ENCODE assay signal across 8 cellular contexts in the genomic region with DNA sequence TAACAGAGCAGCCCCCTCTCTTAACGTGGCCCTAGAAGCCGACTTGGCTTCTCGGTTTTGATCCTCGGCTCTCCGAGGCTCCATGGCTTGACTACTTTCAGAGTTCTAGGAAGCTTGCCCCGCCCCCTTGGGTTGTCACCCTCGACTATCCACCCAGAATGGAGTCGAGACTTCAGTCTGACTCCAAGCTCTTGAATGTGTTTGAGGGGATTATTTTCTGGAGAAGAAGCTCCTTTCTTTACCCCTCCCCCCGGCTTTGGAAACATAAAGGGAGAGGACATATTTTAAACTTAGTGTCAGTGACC. TPM values are rescaled to one million over a fixed set of nuclear protein-coding genes. Genes with fewer than 3 reads are reported as not detected.
DNase-seq lines count a peak whose midpoint lies in the region; ATAC-seq, FAIRE-seq and TF ChIP-seq lines count a peak whose summit lies in the region.

No MANE protein-coding gene starts in this region.

- dilution Hi-C loops in keratinocyte (cut with MboI; ENCODE audit: extremely low pct_ligation_motif_present, low sequenced_read_pairs): no loop called here

- H3K4me2 ChIP-seq in BLaER1 treated with 17β-estradiol and CSF1 and Interleukin-3, amounts not matched to agents 10 nM and 100 nM: peak overlapping the region; percentile 86 to 98 (median 94)
- peak overlapping the region; percentile 100 for H3K4me2 ChIP-seq in keratinocyte (ENCODE audit: control insufficient read depth, extremely low read depth, insufficient read depth, low read depth, low read length)

- H3K4me1 ChIP-seq in BLaER1 treated with 17β-estradiol and CSF1 and Interleukin-3, amounts not matched to agents 10 nM and 100 nM: peaks cover 32 to 61% (median 41%) of the 10 kb centered on the region in 10 experiments
- H3K4me1 ChIP-seq in body of pancreas (peaks cover 45% of the 10 kb centered on the region), keratinocyte (ENCODE audit: control insufficient read depth, extremely low read depth, insufficient read depth, low read length) (peaks cover 20% of the 10 kb centered on the region)

- H3K4me3 ChIP-seq in BLaER1 treated with 17β-estradiol and CSF1 and Interleukin-3, amounts not matched to agents 10 nM and 100 nM: peak overlapping the region; percentile 71 to 99 (median 89)
- peak overlapping the region; percentile 64 to 72 for H3K4me3 ChIP-seq in body of pancreas
- H3K4me3 ChIP-seq in keratinocyte (ENCODE audit: control insufficient read depth in 2 of 3, extremely low read depth in 1 of 3, insufficient read depth in 2 of 3, low read depth in 1 of 3, low read length in 3 of 3): peak overlapping the region; percentile 87 to 100 (median 100)

- peak overlapping the region; percentile 85 to 97 (median 92) for H3K27ac ChIP-seq in BLaER1 treated with 17β-estradiol and CSF1 and Interleukin-3, amounts not matched to agents 10 nM and 100 nM
- H3K27ac ChIP-seq in body of pancreas: peak overlapping the region; percentile 75 to 96 (median 92)
- H3K27ac ChIP-seq in keratinocyte (ENCODE audit: control insufficient read depth, insufficient read depth, low read length): peak overlapping the region; percentile 98

- peaks cover 53% of the 10 kb centered on the region for H3K79me2 ChIP-seq in keratinocyte (ENCODE audit: control insufficient read depth, insufficient read depth, low read length)

- TF ChIP-seq POLR2A in body of pancreas (IDR thresholded peaks at IDR 0.05): no peak

- ATAC-seq in GM19328 (IDR thresholded peaks at IDR 0.05; ENCODE audit: unreplicated experiment) (peak; percentile 21), HG03432 (IDR thresholded peaks at IDR 0.05; ENCODE audit: unreplicated experiment) (peak; percentile 25), body of pancreas (peak; percentile 8)

- WGBS in body of pancreas, 2 donors: 0% methylated on average over 4 to 9 of the region's 9 CpGs

- TF ChIP-seq CTCF in body of pancreas (IDR thresholded peaks at IDR 0.05): no peak
- no peak for TF ChIP-seq CTCF in keratinocyte (optimal IDR thresholded peaks at IDR 0.05 in 1 of 3, IDR thresholded peaks at IDR 0.05 in 1 of 3, conservative IDR thresholded peaks at IDR 0.05 in 1 of 3; ENCODE audit: extremely low read depth in 1 of 3, insufficient read depth in 2 of 3, low read length in 3 of 3)

- peak overlapping the region; percentile 79 to 95 (median 88) for H3K9ac ChIP-seq in BLaER1 treated with 17β-estradiol and CSF1 and Interleukin-3, amounts not matched to agents 10 nM and 100 nM
- peak overlapping the region; percentile 98 for H3K9ac ChIP-seq in keratinocyte (ENCODE audit: control insufficient read depth, extremely low read depth, insufficient read depth, low read length)

- H3K9me1 ChIP-seq in keratinocyte (ENCODE audit: control insufficient read depth, extremely low read depth, insufficient read depth, low read length): no peaks in the 10 kb centered on the region

- H2AFZ ChIP-seq in keratinocyte (ENCODE audit: control insufficient read depth, low read length): peak overlapping the region; percentile 97

- peaks cover 34 to 64% (median 42%) of the 10 kb centered on the region in 11 experiments for H3K36me3 ChIP-seq in BLaER1 treated with 17β-estradiol and CSF1 and Interleukin-3, amounts not matched to agents 10 nM and 100 nM
- H3K36me3 ChIP-seq in body of pancreas (replicated peaks in 1 of 2; ENCODE audit: insufficient read depth in 1 of 2, low read depth in 2 of 2): peaks cover 0 to 9% of the 10 kb centered on the region in 2 donors
- peaks cover 10 to 12% of the 10 kb centered on the region in 2 experiments for H3K36me3 ChIP-seq in keratinocyte (ENCODE audit: control insufficient read depth in 2 of 2, extremely low read depth in 1 of 2, insufficient read depth in 2 of 2, low read length in 2 of 2)

- H4K20me1 ChIP-seq in BLaER1 treated with 17β-estradiol and CSF1 and Interleukin-3, amounts not matched to agents 10 nM and 100 nM: peaks cover 2 to 35% (median 14%) of the 10 kb centered on the region in 11 experiments; a peak in 15 of 22 replicates
- H4K20me1 ChIP-seq in keratinocyte (ENCODE audit: control insufficient read depth, extremely low read depth, insufficient read depth, low read length): no peaks in the 10 kb centered on the region

- DNase-seq in T follicular helper cell (ENCODE audit: low read depth) (peak; percentile 34), body of pancreas (peak; percentile 43 to 66 (median 62)), keratinocyte (ENCODE audit: low read depth, low spot score) (no peak), ureter (ENCODE audit: low spot score) (no peak)
- DNase-seq in stimulated activated CD4-positive, alpha-beta T cell treated with anti-CD3 and anti-CD28 coated beads, Interleukin-2, amount 100 ng/mL, for 48 hours: peak; percentile 47 to 51

- intact Hi-C loops in body of pancreas (cut with DNase I): no loop called here

- no peaks in the 10 kb centered on the region for H3K9me3 ChIP-seq in BLaER1 treated with 17β-estradiol and CSF1 and Interleukin-3, amounts not matched to agents 10 nM and 100 nM (replicated peaks in 1 of 11)
- H3K9me3 ChIP-seq in body of pancreas (no peaks in the 10 kb centered on the region), keratinocyte (ENCODE audit: control insufficient read depth, low read depth, low read length) (no peaks in the 10 kb centered on the region)

- no peak for FAIRE-seq in keratinocyte (lab: Jason Lieb, UNC)

- no peaks in the 10 kb centered on the region for H3K27me3 ChIP-seq in BLaER1 treated with 17β-estradiol and CSF1 and Interleukin-3, amounts not matched to agents 10 nM and 100 nM
- H3K27me3 ChIP-seq in body of pancreas: no peaks in the 10 kb centered on the region
- no peaks in the 10 kb centered on the region for H3K27me3 ChIP-seq in keratinocyte (ENCODE audit: control insufficient read depth, extremely low read depth, insufficient read depth, low read length)

RNA-seq across cellular contexts. Expression of gene SEC24C, which starts 0.5 kb away (rescaled TPM):
- total RNA-seq in body of pancreas: 10 to 100 TPM; 29.1 to 30.3 TPM
- 65.3 to 78.4 TPM (median 75.8 TPM) in 3 replicates for polyA plus RNA-seq in keratinocyte
- 51.1 TPM for polyA plus RNA-seq in keratinocyte (2011; ENCODE audit: low read depth)
- 61.3 and 69.4 TPM in 2 replicates for polyA plus RNA-seq in keratinocyte (2011; cell fraction: cytosol; rRNA removed)
- 145 and 162 TPM in 2 replicates for polyA plus RNA-seq in keratinocyte (2011; cell fraction: nucleus; rRNA removed)
- polyA plus RNA-seq in keratinocyte (2012; ENCODE audit: low replicate concordance): 46.1 and 65.3 TPM in 2 replicates
- 120 to 259 TPM (median 139 TPM) in 3 replicates for polyA minus RNA-seq in keratinocyte
- 67.5 TPM for polyA minus RNA-seq in keratinocyte (2011; cell fraction: cytosol; rRNA and poly(A)+ RNA removed)
- 86.9 and 109 TPM in 2 replicates for polyA minus RNA-seq in keratinocyte (2011; cell fraction: nucleus; rRNA and poly(A)+ RNA removed)
- 87.5 TPM for total RNA-seq in ureter

RNA-seq across cellular contexts. Expression of gene CHCHD1, which starts 37.2 kb away (rescaled TPM):
- 10 to 100 TPM in 1 of 2 donors, 1 to 10 TPM in 1; 9.3 to 15.8 TPM for total RNA-seq in body of pancreas
- 39.5 to 59.8 TPM (median 49.8 TPM) in 3 replicates for polyA plus RNA-seq in keratinocyte
- 49.7 TPM for polyA plus RNA-seq in keratinocyte (2011; ENCODE audit: low read depth)
- polyA plus RNA-seq in keratinocyte (2011; cell fraction: cytosol; rRNA removed): 26.6 and 41.9 TPM in 2 replicates
- polyA plus RNA-seq in keratinocyte (2011; cell fraction: nucleus; rRNA removed): 14.0 and 21.6 TPM in 2 replicates
- 52.0 and 68.1 TPM in 2 replicates for polyA plus RNA-seq in keratinocyte (2012; ENCODE audit: low replicate concordance)
- 3.7 to 6.7 TPM (median 5.2 TPM) in 3 replicates for polyA minus RNA-seq in keratinocyte
- polyA minus RNA-seq in keratinocyte (2011; cell fraction: cytosol; rRNA and poly(A)+ RNA removed): 10.2 TPM
- 2.2 and 2.6 TPM in 2 replicates for polyA minus RNA-seq in keratinocyte (2011; cell fraction: nucleus; rRNA and poly(A)+ RNA removed)
- total RNA-seq in ureter: 14.9 TPM

RNA-seq across cellular contexts. Expression of gene ZSWIM8, which starts 40.8 kb away (rescaled TPM):
- 10 to 100 TPM; 34.5 to 70.9 TPM for total RNA-seq in body of pancreas
- 34.2 to 83.5 TPM (median 39.2 TPM) in 3 replicates for polyA plus RNA-seq in keratinocyte
- polyA plus RNA-seq in keratinocyte (2011; ENCODE audit: low read depth): 39.5 TPM
- 26.0 and 40.6 TPM in 2 replicates for polyA plus RNA-seq in keratinocyte (2011; cell fraction: cytosol; rRNA removed)
- polyA plus RNA-seq in keratinocyte (2011; cell fraction: nucleus; rRNA removed): 130 and 180 TPM in 2 replicates
- 45.9 and 88.6 TPM in 2 replicates for polyA plus RNA-seq in keratinocyte (2012; ENCODE audit: low replicate concordance)
- 74.5 to 131 TPM (median 122 TPM) in 3 replicates for polyA minus RNA-seq in keratinocyte
- 52.0 TPM for polyA minus RNA-seq in keratinocyte (2011; cell fraction: cytosol; rRNA and poly(A)+ RNA removed)
- 96.3 and 104 TPM in 2 replicates for polyA minus RNA-seq in keratinocyte (2011; cell fraction: nucleus; rRNA and poly(A)+ RNA removed)
- 129 TPM for total RNA-seq in ureter

RNA-seq across cellular contexts. Expression of gene AGAP5, which starts 46.7 kb away (rescaled TPM):
- total RNA-seq in body of pancreas (10 to 100 TPM; 13.5 to 25.1 TPM), ureter (17.7 TPM)
- 2.4 to 4.8 TPM (median 3.6 TPM) in 3 replicates for polyA plus RNA-seq in keratinocyte
- 2.2 TPM for polyA plus RNA-seq in keratinocyte (2011; ENCODE audit: low read depth)
- 0.71 and 0.98 TPM in 2 replicates for polyA plus RNA-seq in keratinocyte (2011; cell fraction: cytosol; rRNA removed)
- 15.3 and 18.2 TPM in 2 replicates for polyA plus RNA-seq in keratinocyte (2011; cell fraction: nucleus; rRNA removed)
- 1.4 and 3.9 TPM in 2 replicates for polyA plus RNA-seq in keratinocyte (2012; ENCODE audit: low replicate concordance)
- 0.59 to 7.4 TPM (median 3.8 TPM) in 3 replicates for polyA minus RNA-seq in keratinocyte
- polyA minus RNA-seq in keratinocyte (2011; cell fraction: cytosol; rRNA and poly(A)+ RNA removed): 2.7 TPM
- polyA minus RNA-seq in keratinocyte (2011; cell fraction: nucleus; rRNA and poly(A)+ RNA removed): 6.6 and 7.5 TPM in 2 replicates

Comparison
In these comparisons a context has a peak if more than half of its experiments do, and no peak if none do; other contexts are left out.
1. DNase-seq: peak in T follicular helper cell (single experiment), body of pancreas (4 of 4) and stimulated activated CD4-positive, alpha-beta T cell treated with anti-CD3 and anti-CD28 coated beads, Interleukin-2, amount 100 ng/mL, for 48 hours (2 of 2); none in keratinocyte (single experiment) and ureter (single experiment).
2. Peak in every context shown above with its lines, with median percentiles within 50 percentile points of each other: H3K27ac ChIP-seq, H3K4me3 ChIP-seq and ATAC-seq.